10 cellular contexts compared by ENCODE assay signal in the genomic region with DNA sequence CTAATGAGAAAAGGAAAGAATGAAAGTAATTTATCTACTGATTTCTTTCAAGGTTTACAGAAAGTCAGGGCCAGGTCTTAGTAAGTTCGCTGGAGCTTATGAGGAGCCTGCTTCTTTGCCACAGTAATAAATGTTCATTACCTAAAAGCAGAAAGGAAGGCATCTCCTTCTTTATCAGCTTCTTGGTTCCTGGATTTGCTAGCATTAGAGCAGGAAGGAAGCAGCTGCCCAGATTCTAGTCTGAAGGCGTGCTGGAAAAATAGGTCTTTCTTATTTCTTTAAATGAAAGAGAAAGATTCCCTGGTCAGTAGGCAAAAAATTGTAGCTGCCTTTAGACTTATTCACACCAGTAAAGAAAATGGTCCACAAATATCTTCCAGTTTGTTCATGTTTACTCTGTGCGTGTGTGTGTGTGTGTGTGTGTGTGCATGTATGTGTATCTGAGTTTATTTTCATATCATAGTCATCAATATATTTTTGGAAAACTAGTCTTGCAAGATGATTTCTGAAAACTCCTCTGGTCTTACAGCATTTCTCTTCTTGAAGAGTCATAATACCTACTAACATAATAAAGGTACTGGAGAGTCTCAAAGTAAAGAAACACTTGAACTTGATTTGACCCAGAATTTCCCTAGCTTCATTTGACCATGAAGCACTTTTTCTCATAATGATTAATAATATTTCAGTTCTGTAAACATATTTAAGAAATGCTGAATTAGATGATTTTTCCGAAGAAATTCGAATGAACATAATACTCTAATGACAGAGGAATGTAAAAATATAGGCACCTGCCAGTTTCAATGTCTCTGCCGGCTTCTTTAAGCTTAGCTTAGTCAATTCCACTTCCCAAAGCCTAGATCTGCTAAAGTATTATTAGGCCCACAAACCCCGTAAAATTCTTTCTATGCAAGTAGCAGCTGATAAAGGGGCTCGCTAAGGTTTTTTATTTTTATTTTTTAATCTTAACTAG.
DNase-seq lines count a peak whose midpoint lies in the region; ATAC-seq lines count a peak whose summit lies in the region.
"Had no signal": no experiment of that assay in that cellular context is flagged by ENCODE, and none has a peak within 500 bp of the region (broad histone marks: within the 10 kb centered on the region; RNA-seq: fewer than 3 reads in every experiment).

No MANE protein-coding gene starts in this region.

- peak; percentile 52 for ATAC-seq in GM18498 (IDR thresholded peaks at IDR 0.05; ENCODE audit: unreplicated experiment)
- peak; percentile 61 for ATAC-seq in HG02840 (IDR thresholded peaks at IDR 0.05; ENCODE audit: low FRiP score, unreplicated experiment)
- no peak for ATAC-seq in sciatic nerve

- WGBS in trophoblast cell (ENCODE audit: extremely low coverage, insufficient coverage, insufficient read length), result no CpG with 5 or more reads among the region's 8 CpGs

- no peak overlapping the region for H2AK5ac ChIP-seq in trophoblast cell (ENCODE audit: low read length)

- H4K8ac ChIP-seq in trophoblast cell (ENCODE audit: low read depth, low read length), result no peak overlapping the region

- H3K9me3 ChIP-seq in adipocyte (ENCODE audit: control insufficient read depth, low read length) (no peaks in the 10 kb centered on the region), trophoblast cell (ENCODE audit: insufficient read depth, low read depth, low read length) (no peaks in the 10 kb centered on the region)

- H3K4me3 ChIP-seq in adipocyte (ENCODE audit: low read length) (peak overlapping the region; percentile 66), trophoblast cell (ENCODE audit: low read depth, low read length) (no peak overlapping the region)

- no peaks in the 10 kb centered on the region for H3K79me1 ChIP-seq in trophoblast cell (ENCODE audit: low read length)

- H3K36me3 ChIP-seq in adipocyte (ENCODE audit: control insufficient read depth, insufficient read depth, low read length, severe bottlenecking), result no peaks in the 10 kb centered on the region
- no peaks in the 10 kb centered on the region for H3K36me3 ChIP-seq in trophoblast cell (ENCODE audit: control insufficient read depth in 1 of 2, insufficient read depth in 2 of 2, low read length in 2 of 2)

- H3K79me2 ChIP-seq in trophoblast cell (ENCODE audit: control insufficient read depth, insufficient read depth, low read length, poor library complexity), result no peaks in the 10 kb centered on the region

- H3K9ac ChIP-seq in adipocyte (ENCODE audit: low read length), result peak overlapping the region; percentile 84
- no peak overlapping the region for H3K9ac ChIP-seq in trophoblast cell (ENCODE audit: low read length)

- intact Hi-C loops in sciatic nerve (cut with DNase I), result no loop called here

- H3K27ac ChIP-seq in trophoblast cell (ENCODE audit: low read depth, low read length), result no peak overlapping the region
- H3K27ac ChIP-seq: HL-60 had no signal

- H4K12ac ChIP-seq in trophoblast cell (ENCODE audit: low read depth, low read length), result no peak overlapping the region

- H3K4me1 ChIP-seq in adipocyte (ENCODE audit: control insufficient read depth, insufficient read depth, low read length) (peaks cover 35% of the 10 kb centered on the region), trophoblast cell (ENCODE audit: control insufficient read depth in 1 of 2, insufficient read depth in 2 of 2, low read length in 2 of 2) (no peaks in the 10 kb centered on the region)

- DNase-seq in adipocyte (ENCODE audit: low read depth) (peak; percentile 43), trophoblast cell (peak; percentile 24 to 61), cerebellar cortex (ENCODE audit: low spot score) (no peak), sciatic nerve (ENCODE audit: low spot score) (no peak), NCI-H82 (lab: John Stamatoyannopoulos, UW) (no peak)
- no peak for DNase-seq in effector CD8-positive, alpha-beta T cell (lab: John Stamatoyannopoulos, UW)
- DNase-seq: activated effector memory CD4-positive, alpha-beta T cell treated with anti-CD3 and anti-CD28 coated beads, Interleukin-2, amount 50 U/mL, for 16 hours had no signal

- H2BK5ac ChIP-seq in trophoblast cell (ENCODE audit: low read depth, low read length, poor library complexity), result no peak overlapping the region

- H4K91ac ChIP-seq in trophoblast cell (ENCODE audit: low read depth, low read length), result no peak overlapping the region

- H2BK120ac ChIP-seq in trophoblast cell (ENCODE audit: insufficient read depth, low read length, poor library complexity), result no peak overlapping the region

- H2AFZ ChIP-seq in trophoblast cell (ENCODE audit: insufficient read depth, low read length, poor library complexity), result no peak overlapping the region

- H3K4me2 ChIP-seq in trophoblast cell (ENCODE audit: low read length), result no peak overlapping the region

- no peak overlapping the region for H3K18ac ChIP-seq in trophoblast cell (ENCODE audit: low read length)

- no peak overlapping the region for H3K23ac ChIP-seq in trophoblast cell (ENCODE audit: low read length)

- no peak overlapping the region for H2BK12ac ChIP-seq in trophoblast cell (ENCODE audit: low read length)

- H3K14ac ChIP-seq in trophoblast cell (ENCODE audit: low read length), result no peak overlapping the region

- H3K27me3 ChIP-seq in adipocyte (replicated peaks; ENCODE audit: control insufficient read depth, insufficient read depth, low read length) (no peaks in the 10 kb centered on the region), trophoblast cell (ENCODE audit: insufficient read depth, low read length) (no peaks in the 10 kb centered on the region)

- no peak overlapping the region for H3K4ac ChIP-seq in trophoblast cell (ENCODE audit: low read depth, low read length)

Comparison
In these comparisons a context has a peak if more than half of its experiments do, and no peak if none do; other contexts are left out.
1. DNase-seq: peak in adipocyte (single experiment) and trophoblast cell (2 of 2); none in cerebellar cortex (single experiment), sciatic nerve (single experiment), NCI-H82 (single experiment) and effector CD8-positive, alpha-beta T cell (single experiment).